In genomic region chr11:116072776-116073175, GRCh38 we compare ENCODE assay signal across 1 cellular context.
TF ChIP-seq lines count a peak whose summit lies in the region.

No MANE protein-coding gene starts in this region.

TF ChIP-seq in H1, 55 proteins besides CTCF, POLR2A, EP300 and RAD21 (continued from another document):
- no peak for TF ChIP-seq CHD7 (IDR thresholded peaks at IDR 0.05; ENCODE audit: insufficient replicate concordance, low read length)
